Comparison of ENCODE assay signal across 9 cellular contexts in genomic region chr18:55268146-55268545, GRCh38.
DNase-seq lines count a peak whose midpoint lies in the region; ATAC-seq lines count a peak whose summit lies in the region.
"Had no signal": no experiment of that assay in that cellular context is flagged by ENCODE, and none has a peak within 500 bp of the region (broad histone marks: within the 10 kb centered on the region; RNA-seq: fewer than 3 reads in every experiment).

No MANE protein-coding gene starts in this region.

- no peak overlapping the region for H3K18ac ChIP-seq in mesenchymal stem cell (ENCODE audit: low read depth in 1 of 2, low read length in 2 of 2)

- ATAC-seq in GM18517 (IDR thresholded peaks at IDR 0.05; ENCODE audit: unreplicated experiment): peak; percentile 86
- ATAC-seq in GM21737 (IDR thresholded peaks at IDR 0.05; ENCODE audit: unreplicated experiment): peak; percentile 65
- peak; percentile 66 for ATAC-seq in HG03520 (IDR thresholded peaks at IDR 0.05; ENCODE audit: unreplicated experiment)
- ATAC-seq: foreskin keratinocyte had no signal

- WGBS in mesenchymal stem cell: 46% methylated on average over 1 of the region's 1 CpG

- H3K36me3 ChIP-seq in mesenchymal stem cell (ENCODE audit: control insufficient read depth in 1 of 2, insufficient read depth in 2 of 2, low read depth in 1 of 2, low read length in 2 of 2): peaks cover 6 to 89% of the 10 kb centered on the region in 2 experiments

- no peak overlapping the region for H2BK5ac ChIP-seq in mesenchymal stem cell (ENCODE audit: low read depth, low read length, poor library complexity, severe bottlenecking)

- peaks cover 2% of the 10 kb centered on the region for H3K4me1 ChIP-seq in mesenchymal stem cell (ENCODE audit: control insufficient read depth, insufficient read depth, low read depth, low read length)

- peaks cover 2% of the 10 kb centered on the region for H3K79me1 ChIP-seq in mesenchymal stem cell (replicated peaks; ENCODE audit: low read length, poor library complexity, severe bottlenecking)

- H3K4ac ChIP-seq in mesenchymal stem cell (ENCODE audit: low read depth in 1 of 2, low read length in 2 of 2): no peak overlapping the region

- no peaks in the 10 kb centered on the region for H3K9me3 ChIP-seq in mesenchymal stem cell (ENCODE audit: control insufficient read depth, low read length)

- H3K14ac ChIP-seq in mesenchymal stem cell (ENCODE audit: low read length in 2 of 2): no peak overlapping the region

- no peak overlapping the region for H2BK120ac ChIP-seq in mesenchymal stem cell (ENCODE audit: low read depth, low read length)

- H3K27me3 ChIP-seq in mesenchymal stem cell (ENCODE audit: control insufficient read depth in 1 of 2, insufficient read depth in 1 of 2, low read length in 2 of 2): no peaks in the 10 kb centered on the region
- H3K27me3 ChIP-seq: foreskin keratinocyte had no signal

- H3K9ac ChIP-seq in mesenchymal stem cell (ENCODE audit: low read length): no peak overlapping the region

- no peak overlapping the region for H4K8ac ChIP-seq in mesenchymal stem cell (ENCODE audit: low read length)

- no peak overlapping the region for H4K91ac ChIP-seq in mesenchymal stem cell (ENCODE audit: low read length)

- no peak overlapping the region for H2AFZ ChIP-seq in mesenchymal stem cell (ENCODE audit: low read depth, low read length)

- H3K27ac ChIP-seq in mesenchymal stem cell (ENCODE audit: low read length, poor library complexity, severe bottlenecking): no peak overlapping the region
- H3K27ac ChIP-seq: foreskin keratinocyte had no signal

- no peak overlapping the region for H3K4me3 ChIP-seq in mesenchymal stem cell (ENCODE audit: insufficient read depth in 1 of 2, low read depth in 1 of 2, low read length in 2 of 2)

- DNase-seq in mesenchymal stem cell (peak; percentile 34), T-helper 9 cell (no peak), C1 segment of cervical spinal cord (lab: John Stamatoyannopoulos, UW) (no peak), cerebellar cortex (ENCODE audit: low spot score) (no peak)
- DNase-seq in activated T-cell treated with anti-CD3 and anti-CD28 coated beads, Interleukin-2, amount 50 U/mL, for 1 hour: no peak
- DNase-seq: foreskin keratinocyte had no signal

- no peak overlapping the region for H2AK5ac ChIP-seq in mesenchymal stem cell (ENCODE audit: low read length, severe bottlenecking)

- no peak overlapping the region for H3K23ac ChIP-seq in mesenchymal stem cell (ENCODE audit: low read length in 2 of 2)

- no peak overlapping the region for H3K4me2 ChIP-seq in mesenchymal stem cell (ENCODE audit: low read length, poor library complexity, severe bottlenecking)

- H2BK12ac ChIP-seq in mesenchymal stem cell (ENCODE audit: low read length in 2 of 2): no peak overlapping the region

- H2BK15ac ChIP-seq in mesenchymal stem cell (ENCODE audit: low read depth, poor library complexity, severe bottlenecking): no peak overlapping the region
